In the genomic region with DNA sequence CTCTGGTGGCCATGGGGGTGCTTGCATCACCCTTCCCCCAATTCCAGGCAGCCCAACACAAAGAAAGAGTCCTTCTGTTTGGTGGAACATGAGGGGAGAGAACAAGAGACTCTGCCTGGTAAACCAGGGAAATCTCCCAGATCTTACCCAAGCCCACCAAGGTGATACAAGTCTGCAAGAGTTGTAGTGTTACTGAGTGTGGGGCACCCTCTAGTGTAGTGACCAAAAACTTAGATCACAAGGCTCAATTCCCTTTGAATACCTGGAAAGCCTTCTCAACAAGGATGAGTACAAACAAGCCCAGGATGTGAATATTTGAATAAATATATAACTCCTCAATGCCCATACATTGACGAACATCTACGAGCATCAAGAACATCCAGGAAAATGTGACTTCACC, we compare ENCODE assay signal across 1 cellular context.
TF ChIP-seq lines count a peak whose summit lies in the region.

No MANE protein-coding gene starts in this region.

TF ChIP-seq in H1, 55 proteins besides CTCF, POLR2A, EP300 and RAD21 (continued from another document):
- no peak for TF ChIP-seq MAFK (IDR thresholded peaks at IDR 0.05; ENCODE audit: low read depth, low read length)
- TF ChIP-seq SP4 (IDR thresholded peaks at IDR 0.05; ENCODE audit: low read length): no peak
- TF ChIP-seq POLR2AphosphoS5 (IDR thresholded peaks at IDR 0.05; ENCODE audit: low read depth, low read length): no peak
- no peak for TF ChIP-seq SUZ12 (IDR thresholded peaks at IDR 0.05; ENCODE audit: low read length)
